1 cellular context compared by ENCODE assay signal in the genomic region with DNA sequence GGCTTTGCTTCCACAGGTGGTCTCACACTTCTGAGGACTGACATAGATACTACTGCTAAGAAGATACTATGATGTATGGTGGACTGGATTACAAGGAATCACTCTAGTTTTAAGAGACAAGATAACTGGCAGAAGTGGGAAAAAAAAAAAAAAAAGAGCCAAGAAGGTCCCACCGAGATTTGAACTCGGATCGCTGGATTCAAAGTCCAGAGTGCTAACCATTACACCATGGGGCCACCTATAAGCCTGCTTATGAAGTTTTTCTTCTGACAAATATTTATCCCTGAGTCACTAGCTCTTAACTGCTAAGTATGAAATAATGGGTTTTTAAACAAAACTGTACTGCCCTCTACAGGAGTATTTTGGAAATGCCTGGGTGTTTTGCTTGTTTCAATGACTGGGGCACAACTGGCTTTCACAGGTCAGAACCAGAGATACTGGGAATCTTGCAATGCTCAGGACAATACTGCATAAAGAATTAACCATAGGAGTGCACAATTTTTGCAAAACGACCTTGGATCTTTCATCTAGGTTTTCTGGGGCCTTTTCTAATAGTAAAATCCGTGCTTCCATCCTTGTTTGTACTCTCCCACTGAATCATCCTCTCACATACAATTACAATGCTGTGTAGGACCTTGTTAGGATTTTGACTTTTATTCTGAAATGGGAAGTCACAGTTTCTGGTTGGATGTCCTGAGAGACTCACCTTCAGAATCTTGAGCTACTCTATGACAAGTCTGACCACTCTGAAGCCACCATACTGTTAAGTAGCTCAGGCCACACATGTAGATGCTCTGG.
TF ChIP-seq lines count a peak whose summit lies in the region.

No MANE protein-coding gene starts in this region.

TF ChIP-seq in K562, 482 proteins besides CTCF, POLR2A, EP300 and RAD21 (continued from another document and continues in another):
- TF ChIP-seq, protein P1, sequence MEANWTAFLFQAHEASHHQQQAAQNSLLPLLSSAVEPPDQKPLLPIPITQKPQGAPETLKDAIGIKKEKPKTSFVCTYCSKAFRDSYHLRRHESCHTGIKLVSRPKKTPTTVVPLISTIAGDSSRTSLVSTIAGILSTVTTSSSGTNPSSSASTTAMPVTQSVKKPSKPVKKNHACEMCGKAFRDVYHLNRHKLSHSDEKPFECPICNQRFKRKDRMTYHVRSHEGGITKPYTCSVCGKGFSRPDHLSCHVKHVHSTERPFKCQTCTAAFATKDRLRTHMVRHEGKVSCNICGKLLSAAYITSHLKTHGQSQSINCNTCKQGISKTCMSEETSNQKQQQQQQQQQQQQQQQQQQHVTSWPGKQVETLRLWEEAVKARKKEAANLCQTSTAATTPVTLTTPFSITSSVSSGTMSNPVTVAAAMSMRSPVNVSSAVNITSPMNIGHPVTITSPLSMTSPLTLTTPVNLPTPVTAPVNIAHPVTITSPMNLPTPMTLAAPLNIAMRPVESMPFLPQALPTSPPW (CRISPR knock-in tag; IDR thresholded peaks at IDR 0.05), result peak; percentile 45; the same call in 1 of the 2 replicates
- TF ChIP-seq, protein P2, sequence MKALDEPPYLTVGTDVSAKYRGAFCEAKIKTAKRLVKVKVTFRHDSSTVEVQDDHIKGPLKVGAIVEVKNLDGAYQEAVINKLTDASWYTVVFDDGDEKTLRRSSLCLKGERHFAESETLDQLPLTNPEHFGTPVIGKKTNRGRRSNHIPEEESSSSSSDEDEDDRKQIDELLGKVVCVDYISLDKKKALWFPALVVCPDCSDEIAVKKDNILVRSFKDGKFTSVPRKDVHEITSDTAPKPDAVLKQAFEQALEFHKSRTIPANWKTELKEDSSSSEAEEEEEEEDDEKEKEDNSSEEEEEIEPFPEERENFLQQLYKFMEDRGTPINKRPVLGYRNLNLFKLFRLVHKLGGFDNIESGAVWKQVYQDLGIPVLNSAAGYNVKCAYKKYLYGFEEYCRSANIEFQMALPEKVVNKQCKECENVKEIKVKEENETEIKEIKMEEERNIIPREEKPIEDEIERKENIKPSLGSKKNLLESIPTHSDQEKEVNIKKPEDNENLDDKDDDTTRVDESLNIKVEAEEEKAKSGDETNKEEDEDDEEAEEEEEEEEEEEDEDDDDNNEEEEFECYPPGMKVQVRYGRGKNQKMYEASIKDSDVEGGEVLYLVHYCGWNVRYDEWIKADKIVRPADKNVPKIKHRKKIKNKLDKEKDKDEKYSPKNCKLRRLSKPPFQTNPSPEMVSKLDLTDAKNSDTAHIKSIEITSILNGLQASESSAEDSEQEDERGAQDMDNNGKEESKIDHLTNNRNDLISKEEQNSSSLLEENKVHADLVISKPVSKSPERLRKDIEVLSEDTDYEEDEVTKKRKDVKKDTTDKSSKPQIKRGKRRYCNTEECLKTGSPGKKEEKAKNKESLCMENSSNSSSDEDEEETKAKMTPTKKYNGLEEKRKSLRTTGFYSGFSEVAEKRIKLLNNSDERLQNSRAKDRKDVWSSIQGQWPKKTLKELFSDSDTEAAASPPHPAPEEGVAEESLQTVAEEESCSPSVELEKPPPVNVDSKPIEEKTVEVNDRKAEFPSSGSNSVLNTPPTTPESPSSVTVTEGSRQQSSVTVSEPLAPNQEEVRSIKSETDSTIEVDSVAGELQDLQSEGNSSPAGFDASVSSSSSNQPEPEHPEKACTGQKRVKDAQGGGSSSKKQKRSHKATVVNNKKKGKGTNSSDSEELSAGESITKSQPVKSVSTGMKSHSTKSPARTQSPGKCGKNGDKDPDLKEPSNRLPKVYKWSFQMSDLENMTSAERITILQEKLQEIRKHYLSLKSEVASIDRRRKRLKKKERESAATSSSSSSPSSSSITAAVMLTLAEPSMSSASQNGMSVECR (CRISPR knock-in tag; IDR thresholded peaks at IDR 0.05), result no peak
- no peak for TF ChIP-seq KLF13 (tag; IDR thresholded peaks at IDR 0.05; ENCODE audit: borderline replicate concordance, low read depth)
- TF ChIP-seq CBX1 (IDR thresholded peaks at IDR 0.05; ENCODE audit: low read depth), result no peak
- no peak for TF ChIP-seq ZNF3 (CRISPR knock-in tag; IDR thresholded peaks at IDR 0.05)
- peak; percentile 90 for TF ChIP-seq ZBTB8A (IDR thresholded peaks at IDR 0.05; ENCODE audit: partially characterized antibody)
- TF ChIP-seq, protein P3, sequence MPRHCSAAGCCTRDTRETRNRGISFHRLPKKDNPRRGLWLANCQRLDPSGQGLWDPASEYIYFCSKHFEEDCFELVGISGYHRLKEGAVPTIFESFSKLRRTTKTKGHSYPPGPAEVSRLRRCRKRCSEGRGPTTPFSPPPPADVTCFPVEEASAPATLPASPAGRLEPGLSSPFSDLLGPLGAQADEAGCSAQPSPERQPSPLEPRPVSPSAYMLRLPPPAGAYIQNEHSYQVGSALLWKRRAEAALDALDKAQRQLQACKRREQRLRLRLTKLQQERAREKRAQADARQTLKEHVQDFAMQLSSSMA (CRISPR knock-in tag; IDR thresholded peaks at IDR 0.05), result no peak
- no peak for TF ChIP-seq PRPF4 (IDR thresholded peaks at IDR 0.05; ENCODE audit: insufficient read depth, low read depth, low read length, poor library complexity, severe bottlenecking)
- TF ChIP-seq, protein P4, sequence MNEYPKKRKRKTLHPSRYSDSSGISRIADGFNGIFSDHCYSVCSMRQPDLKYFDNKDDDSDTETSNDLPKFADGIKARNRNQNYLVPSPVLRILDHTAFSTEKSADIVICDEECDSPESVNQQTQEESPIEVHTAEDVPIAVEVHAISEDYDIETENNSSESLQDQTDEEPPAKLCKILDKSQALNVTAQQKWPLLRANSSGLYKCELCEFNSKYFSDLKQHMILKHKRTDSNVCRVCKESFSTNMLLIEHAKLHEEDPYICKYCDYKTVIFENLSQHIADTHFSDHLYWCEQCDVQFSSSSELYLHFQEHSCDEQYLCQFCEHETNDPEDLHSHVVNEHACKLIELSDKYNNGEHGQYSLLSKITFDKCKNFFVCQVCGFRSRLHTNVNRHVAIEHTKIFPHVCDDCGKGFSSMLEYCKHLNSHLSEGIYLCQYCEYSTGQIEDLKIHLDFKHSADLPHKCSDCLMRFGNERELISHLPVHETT (CRISPR knock-in tag; conservative IDR thresholded peaks at IDR 0.05 in 1 of 2, IDR thresholded peaks at IDR 0.05 in 1 of 2), result no peak
- TF ChIP-seq MTF1 (CRISPR knock-in tag; IDR thresholded peaks at IDR 0.05; ENCODE audit: borderline replicate concordance), result no peak
- TF ChIP-seq, protein P5, sequence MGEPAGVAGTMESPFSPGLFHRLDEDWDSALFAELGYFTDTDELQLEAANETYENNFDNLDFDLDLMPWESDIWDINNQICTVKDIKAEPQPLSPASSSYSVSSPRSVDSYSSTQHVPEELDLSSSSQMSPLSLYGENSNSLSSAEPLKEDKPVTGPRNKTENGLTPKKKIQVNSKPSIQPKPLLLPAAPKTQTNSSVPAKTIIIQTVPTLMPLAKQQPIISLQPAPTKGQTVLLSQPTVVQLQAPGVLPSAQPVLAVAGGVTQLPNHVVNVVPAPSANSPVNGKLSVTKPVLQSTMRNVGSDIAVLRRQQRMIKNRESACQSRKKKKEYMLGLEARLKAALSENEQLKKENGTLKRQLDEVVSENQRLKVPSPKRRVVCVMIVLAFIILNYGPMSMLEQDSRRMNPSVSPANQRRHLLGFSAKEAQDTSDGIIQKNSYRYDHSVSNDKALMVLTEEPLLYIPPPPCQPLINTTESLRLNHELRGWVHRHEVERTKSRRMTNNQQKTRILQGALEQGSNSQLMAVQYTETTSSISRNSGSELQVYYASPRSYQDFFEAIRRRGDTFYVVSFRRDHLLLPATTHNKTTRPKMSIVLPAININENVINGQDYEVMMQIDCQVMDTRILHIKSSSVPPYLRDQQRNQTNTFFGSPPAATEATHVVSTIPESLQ (CRISPR knock-in tag; IDR thresholded peaks at IDR 0.05), result no peak
- TF ChIP-seq, protein P6, sequence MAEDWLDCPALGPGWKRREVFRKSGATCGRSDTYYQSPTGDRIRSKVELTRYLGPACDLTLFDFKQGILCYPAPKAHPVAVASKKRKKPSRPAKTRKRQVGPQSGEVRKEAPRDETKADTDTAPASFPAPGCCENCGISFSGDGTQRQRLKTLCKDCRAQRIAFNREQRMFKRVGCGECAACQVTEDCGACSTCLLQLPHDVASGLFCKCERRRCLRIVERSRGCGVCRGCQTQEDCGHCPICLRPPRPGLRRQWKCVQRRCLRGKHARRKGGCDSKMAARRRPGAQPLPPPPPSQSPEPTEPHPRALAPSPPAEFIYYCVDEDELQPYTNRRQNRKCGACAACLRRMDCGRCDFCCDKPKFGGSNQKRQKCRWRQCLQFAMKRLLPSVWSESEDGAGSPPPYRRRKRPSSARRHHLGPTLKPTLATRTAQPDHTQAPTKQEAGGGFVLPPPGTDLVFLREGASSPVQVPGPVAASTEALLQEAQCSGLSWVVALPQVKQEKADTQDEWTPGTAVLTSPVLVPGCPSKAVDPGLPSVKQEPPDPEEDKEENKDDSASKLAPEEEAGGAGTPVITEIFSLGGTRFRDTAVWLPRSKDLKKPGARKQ (CRISPR knock-in tag; IDR thresholded peaks at IDR 0.05), result no peak
- no peak for TF ChIP-seq PTTG1 (tag; IDR thresholded peaks at IDR 0.05; ENCODE audit: low read depth)
- no peak for TF ChIP-seq CBFB (CRISPR knock-in tag; IDR thresholded peaks at IDR 0.05)
- TF ChIP-seq NFYB (IDR thresholded peaks at IDR 0.05; ENCODE audit: extremely low read depth, insufficient read length), result no peak
- no peak for TF ChIP-seq BRCA1 (IDR thresholded peaks at IDR 0.05)
- no peak for TF ChIP-seq BRCA1 (CRISPR knock-in tag; IDR thresholded peaks at IDR 0.05)
- TF ChIP-seq RUNX1 (IDR thresholded peaks at IDR 0.05; ENCODE audit: low read depth), result no peak
- no peak for TF ChIP-seq ZFPM2 (CRISPR knock-in tag; IDR thresholded peaks at IDR 0.05)
- TF ChIP-seq DDX20 (tag; IDR thresholded peaks at IDR 0.05; ENCODE audit: low read depth), result no peak
- TF ChIP-seq, protein P7, sequence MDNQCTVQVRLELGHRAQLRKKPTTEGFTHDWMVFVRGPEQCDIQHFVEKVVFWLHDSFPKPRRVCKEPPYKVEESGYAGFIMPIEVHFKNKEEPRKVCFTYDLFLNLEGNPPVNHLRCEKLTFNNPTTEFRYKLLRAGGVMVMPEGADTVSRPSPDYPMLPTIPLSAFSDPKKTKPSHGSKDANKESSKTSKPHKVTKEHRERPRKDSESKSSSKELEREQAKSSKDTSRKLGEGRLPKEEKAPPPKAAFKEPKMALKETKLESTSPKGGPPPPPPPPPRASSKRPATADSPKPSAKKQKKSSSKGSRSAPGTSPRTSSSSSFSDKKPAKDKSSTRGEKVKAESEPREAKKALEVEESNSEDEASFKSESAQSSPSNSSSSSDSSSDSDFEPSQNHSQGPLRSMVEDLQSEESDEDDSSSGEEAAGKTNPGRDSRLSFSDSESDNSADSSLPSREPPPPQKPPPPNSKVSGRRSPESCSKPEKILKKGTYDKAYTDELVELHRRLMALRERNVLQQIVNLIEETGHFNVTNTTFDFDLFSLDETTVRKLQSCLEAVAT (IDR thresholded peaks at IDR 0.05), result 0 out of 4 replicates have a peak, but pooled peaks of 1 of the 2 experiments have one; percentile 62
- TF ChIP-seq, protein P8, sequence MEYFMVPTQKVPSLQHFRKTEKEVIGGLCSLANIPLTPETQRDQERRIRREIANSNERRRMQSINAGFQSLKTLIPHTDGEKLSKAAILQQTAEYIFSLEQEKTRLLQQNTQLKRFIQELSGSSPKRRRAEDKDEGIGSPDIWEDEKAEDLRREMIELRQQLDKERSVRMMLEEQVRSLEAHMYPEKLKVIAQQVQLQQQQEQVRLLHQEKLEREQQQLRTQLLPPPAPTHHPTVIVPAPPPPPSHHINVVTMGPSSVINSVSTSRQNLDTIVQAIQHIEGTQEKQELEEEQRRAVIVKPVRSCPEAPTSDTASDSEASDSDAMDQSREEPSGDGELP (CRISPR knock-in tag; IDR thresholded peaks at IDR 0.05; ENCODE audit: borderline replicate concordance), result no peak
- TF ChIP-seq NFE2 (IDR thresholded peaks at IDR 0.05; ENCODE audit: low read depth), result peak; percentile 71
- no peak for TF ChIP-seq ETV1 (tag; conservative IDR thresholded peaks at IDR 0.05; ENCODE audit: low read depth)
- TF ChIP-seq SNRNP70 (optimal IDR thresholded peaks at IDR 0.05; ENCODE audit: low read depth, low read length), result no peak
- TF ChIP-seq FOSL1 (tag; conservative IDR thresholded peaks at IDR 0.05), result peak; percentile 61; the same call in 1 of the 2 replicates
- no peak for TF ChIP-seq ZNF217 (CRISPR knock-in tag; IDR thresholded peaks at IDR 0.05)
- no peak for TF ChIP-seq POLR2B (IDR thresholded peaks at IDR 0.05; ENCODE audit: low read depth, partially characterized antibody)
- TF ChIP-seq ZNF764 (CRISPR knock-in tag; IDR thresholded peaks at IDR 0.05; ENCODE audit: low read depth), result no peak
- no peak for TF ChIP-seq GATAD2A (IDR thresholded peaks at IDR 0.05)
- TF ChIP-seq ZBED1 (IDR thresholded peaks at IDR 0.05), result no peak
- 0 out of 2 replicates have a peak, but pooled peaks have one; percentile 30 for TF ChIP-seq GABPB1 (CRISPR knock-in tag; IDR thresholded peaks at IDR 0.05)
- TF ChIP-seq ZFP1 (CRISPR knock-in tag; IDR thresholded peaks at IDR 0.05), result no peak
- TF ChIP-seq, protein P9, sequence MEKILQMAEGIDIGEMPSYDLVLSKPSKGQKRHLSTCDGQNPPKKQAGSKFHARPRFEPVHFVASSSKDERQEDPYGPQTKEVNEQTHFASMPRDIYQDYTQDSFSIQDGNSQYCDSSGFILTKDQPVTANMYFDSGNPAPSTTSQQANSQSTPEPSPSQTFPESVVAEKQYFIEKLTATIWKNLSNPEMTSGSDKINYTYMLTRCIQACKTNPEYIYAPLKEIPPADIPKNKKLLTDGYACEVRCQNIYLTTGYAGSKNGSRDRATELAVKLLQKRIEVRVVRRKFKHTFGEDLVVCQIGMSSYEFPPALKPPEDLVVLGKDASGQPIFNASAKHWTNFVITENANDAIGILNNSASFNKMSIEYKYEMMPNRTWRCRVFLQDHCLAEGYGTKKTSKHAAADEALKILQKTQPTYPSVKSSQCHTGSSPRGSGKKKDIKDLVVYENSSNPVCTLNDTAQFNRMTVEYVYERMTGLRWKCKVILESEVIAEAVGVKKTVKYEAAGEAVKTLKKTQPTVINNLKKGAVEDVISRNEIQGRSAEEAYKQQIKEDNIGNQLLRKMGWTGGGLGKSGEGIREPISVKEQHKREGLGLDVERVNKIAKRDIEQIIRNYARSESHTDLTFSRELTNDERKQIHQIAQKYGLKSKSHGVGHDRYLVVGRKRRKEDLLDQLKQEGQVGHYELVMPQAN (IDR thresholded peaks at IDR 0.05; ENCODE audit: borderline replicate concordance), result no peak
- TF ChIP-seq BRD9 (IDR thresholded peaks at IDR 0.05; ENCODE audit: low read depth, partially characterized antibody), result peak; percentile 99
- TF ChIP-seq KLF10 (CRISPR knock-in tag; IDR thresholded peaks at IDR 0.05), result no peak
- TF ChIP-seq ZNF77 (CRISPR knock-in tag; IDR thresholded peaks at IDR 0.05), result no peak
- no peak for TF ChIP-seq PTBP1 (IDR thresholded peaks at IDR 0.05; ENCODE audit: low read depth, low read length)
- no peak for TF ChIP-seq SMAD2 (IDR thresholded peaks at IDR 0.05; ENCODE audit: low read depth, low read length)
- TF ChIP-seq ILF3 (IDR thresholded peaks at IDR 0.05; ENCODE audit: borderline replicate concordance), result peak; percentile 78; the same call in 1 of the 2 replicates
- TF ChIP-seq ZBTB7A (IDR thresholded peaks at IDR 0.05; ENCODE audit: borderline replicate concordance, control insufficient read depth, low read depth, low read length), result no peak
- 0 out of 2 replicates have a peak, but pooled peaks have one; percentile 29 for TF ChIP-seq ARID1B (IDR thresholded peaks at IDR 0.05)
- peak; percentile 91 for TF ChIP-seq ADNP (tag; IDR thresholded peaks at IDR 0.05)
- no peak for TF ChIP-seq OTX1 (CRISPR knock-in tag; IDR thresholded peaks at IDR 0.05)
- TF ChIP-seq PCBP2 (IDR thresholded peaks at IDR 0.05; ENCODE audit: low read depth, low read length, poor library complexity, severe bottlenecking), result no peak
- no peak for TF ChIP-seq TAF7 (tag; IDR thresholded peaks at IDR 0.05)
- TF ChIP-seq RBBP5 (IDR thresholded peaks at IDR 0.05; ENCODE audit: borderline replicate concordance, insufficient read depth, low read length, poor library complexity, severe bottlenecking), result no peak
- TF ChIP-seq CEBPG (CRISPR knock-in tag; IDR thresholded peaks at IDR 0.05), result no peak
- peak in 1 of 2 experiments; percentile 45; a peak in 2 of 4 replicates for TF ChIP-seq CEBPG (tag; conservative IDR thresholded peaks at IDR 0.05 in 1 of 2, IDR thresholded peaks at IDR 0.05 in 1 of 2)
